1 cellular context compared by ENCODE assay signal in genomic region chr18:77077836-77078456, GRCh38.
A peak's percentile ranks its signal among the peaks of the same experiment; 100 is the strongest.
TF ChIP-seq lines count a peak whose summit lies in the region.

No MANE protein-coding gene starts in this region.

TF ChIP-seq in IMR-90, 13 proteins besides CTCF, POLR2A, EP300 and RAD21:
- TF ChIP-seq CHD1 (IDR thresholded peaks at IDR 0.05; ENCODE audit: low read depth, low read length) (no peak), RFX5 (IDR thresholded peaks at IDR 0.05; ENCODE audit: low read depth, low read length) (no peak), MAFK (IDR thresholded peaks at IDR 0.05; ENCODE audit: low read depth, low read length) (no peak), CEBPB (IDR thresholded peaks at IDR 0.05; ENCODE audit: low read depth, low read length) (peak; percentile 68), FOS (IDR thresholded peaks at IDR 0.05; ENCODE audit: low read depth, low read length) (peak; percentile 63), USF2 (IDR thresholded peaks at IDR 0.05; ENCODE audit: low read depth, low read length) (no peak), NFE2L2 (IDR thresholded peaks at IDR 0.05; ENCODE audit: low read depth, low read length) (no peak), BHLHE40 (IDR thresholded peaks at IDR 0.05; ENCODE audit: low read depth, low read length) (peak; percentile 26; the same call in 1 of the 2 replicates), RCOR1 (IDR thresholded peaks at IDR 0.05; ENCODE audit: insufficient replicate concordance, low read length) (no peak), MAZ (IDR thresholded peaks at IDR 0.05; ENCODE audit: borderline replicate concordance, low read depth, low read length) (no peak), SMC3 (IDR thresholded peaks at IDR 0.05; ENCODE audit: low read depth, low read length) (no peak), MXI1 (IDR thresholded peaks at IDR 0.05; ENCODE audit: borderline replicate concordance, low read depth, low read length) (no peak)
- TF ChIP-seq, protein P1, sequence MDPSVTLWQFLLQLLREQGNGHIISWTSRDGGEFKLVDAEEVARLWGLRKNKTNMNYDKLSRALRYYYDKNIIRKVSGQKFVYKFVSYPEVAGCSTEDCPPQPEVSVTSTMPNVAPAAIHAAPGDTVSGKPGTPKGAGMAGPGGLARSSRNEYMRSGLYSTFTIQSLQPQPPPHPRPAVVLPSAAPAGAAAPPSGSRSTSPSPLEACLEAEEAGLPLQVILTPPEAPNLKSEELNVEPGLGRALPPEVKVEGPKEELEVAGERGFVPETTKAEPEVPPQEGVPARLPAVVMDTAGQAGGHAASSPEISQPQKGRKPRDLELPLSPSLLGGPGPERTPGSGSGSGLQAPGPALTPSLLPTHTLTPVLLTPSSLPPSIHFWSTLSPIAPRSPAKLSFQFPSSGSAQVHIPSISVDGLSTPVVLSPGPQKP (IDR thresholded peaks at IDR 0.05; ENCODE audit: borderline replicate concordance, low read depth, low read length), result no peak
